ENCODE assay signal across 12 cellular contexts in genomic region chr4:146486565-146486964, GRCh38. TPM values are rescaled to one million over a fixed set of nuclear protein-coding genes. Genes with fewer than 3 reads are reported as not detected.
A peak's percentile ranks its signal among the peaks of the same experiment; 100 is the strongest.
DNase-seq lines count a peak whose midpoint lies in the region; ATAC-seq, FAIRE-seq and TF ChIP-seq lines count a peak whose summit lies in the region.
"Had no signal": no experiment of that assay in that cellular context is flagged by ENCODE, and none has a peak within 500 bp of the region (broad histone marks: within the 10 kb centered on the region; RNA-seq: fewer than 3 reads in every experiment).

No MANE protein-coding gene starts in this region.

- no peak for TF ChIP-seq POLR2A in esophagus squamous epithelium (IDR thresholded peaks at IDR 0.05)

- no peak for DNase-seq in A673 (ENCODE audit: low spot score)
- DNase-seq in esophagus squamous epithelium (lab: John Stamatoyannopoulos, UW) = no peak
- no peak for DNase-seq in anterior cingulate cortex (lab: John Stamatoyannopoulos, UW)
- DNase-seq in dedifferentiated amniotic fluid mesenchymal stem cell (ENCODE audit: extremely low spot score) = no peak
- DNase-seq in D721Med (ENCODE audit: insufficient read length, low spot score) = no peak
- DNase-seq: activated naive CD4-positive, alpha-beta T cell treated with anti-CD3 and anti-CD28 coated beads for 36 hours; NCI-H446; occipital lobe had no signal

- POLR2A ChIA-PET in A673 (lab: Charles Lee; ENCODE audit: low non-redundant PET) = interaction anchor here (0.6 kb wide), 1 partner anchor 59 kb away, joined by 3 read pairs; no protein-coding TSS in a partner anchor

- BruUV-seq in A673 (replicated peaks; lab: Mats Ljungman, UMichigan) = no TSS peak

- peak; percentile 62 for ATAC-seq in GM18870 (IDR thresholded peaks at IDR 0.05; ENCODE audit: unreplicated experiment)
- peak; percentile 87 for ATAC-seq in GM21786 (IDR thresholded peaks at IDR 0.05; ENCODE audit: unreplicated experiment)
- peak; percentile 88 for ATAC-seq in HG03442 (IDR thresholded peaks at IDR 0.05; ENCODE audit: unreplicated experiment)
- ATAC-seq: HepG2 had no signal

- intact Hi-C loops in A673 (cut with micrococcal nuclease; ENCODE audit: unreplicated experiment) (no loop called here), esophagus squamous epithelium (cut with DNase I) (no loop called here)

- H3K4me1 ChIP-seq in A673 (ENCODE audit: insufficient read depth, low read length, poor library complexity, severe bottlenecking) = peaks cover 58% of the 10 kb centered on the region
- no peaks in the 10 kb centered on the region for H3K4me1 ChIP-seq in esophagus squamous epithelium

- FAIRE-seq in D721Med (lab: Jason Lieb, UNC) = no peak
- FAIRE-seq: HepG2 had no signal

- TF ChIP-seq CTCF in A673 (conservative IDR thresholded peaks at IDR 0.05; ENCODE audit: low read depth, low read length) = no peak
- no peak for TF ChIP-seq CTCF in esophagus squamous epithelium (IDR thresholded peaks at IDR 0.05)
- no peak for TF ChIP-seq CTCF in D721Med (IDR thresholded peaks at IDR 0.05; ENCODE audit: insufficient read depth, missing control alignments)

- 86 to 93% methylated on average over 1 of the region's 1 CpG for WGBS in esophagus squamous epithelium, 2 donors

- H3K27ac ChIP-seq in A673 (ENCODE audit: low read depth, low read length, poor library complexity, severe bottlenecking) = peak overlapping the region; percentile 98
- H3K27ac ChIP-seq in esophagus squamous epithelium = no peak overlapping the region

- H3K9me3 ChIP-seq in A673 (ENCODE audit: low read depth, low read length, poor library complexity, severe bottlenecking) (peaks cover 20% of the 10 kb centered on the region), esophagus squamous epithelium (peaks cover 0 to 17% (median 3%) of the 10 kb centered on the region in 3 donors)

- CTCF ChIA-PET in A673 (lab: Charles Lee) = no interaction called here

- peaks cover 33% of the 10 kb centered on the region for H3K36me3 ChIP-seq in A673 (ENCODE audit: insufficient read depth, low read length, poor library complexity, severe bottlenecking)
- peaks cover 0 to 35% (median 0%) of the 10 kb centered on the region in 3 donors for H3K36me3 ChIP-seq in esophagus squamous epithelium

- H3K4me3 ChIP-seq in A673 (ENCODE audit: low read depth, low read length, poor library complexity, severe bottlenecking) = no peak overlapping the region
- no peak overlapping the region for H3K4me3 ChIP-seq in esophagus squamous epithelium

- H3K27me3 ChIP-seq in A673 (replicated peaks; ENCODE audit: insufficient read depth, low read depth, low read length, poor library complexity) (no peaks in the 10 kb centered on the region), esophagus squamous epithelium (no peaks in the 10 kb centered on the region)

RNA-seq across cellular contexts. Expression of gene SLC10A7, which starts 35.2 kb away (rescaled TPM):
- total RNA-seq in A673 (2021) = 37.1 and 41.1 TPM in 2 replicates
- 10 to 100 TPM in 3 of 4 donors, 1 to 10 TPM in 1; 9.7 to 23.5 (median 13.5) TPM for total RNA-seq in esophagus squamous epithelium
